In genomic region chr12:11863988-11864387, GRCh38 we compare ENCODE assay signal across 11 cellular contexts.
DNase-seq lines count a peak whose midpoint lies in the region; ATAC-seq lines count a peak whose summit lies in the region.
"Had no signal": no experiment of that assay in that cellular context is flagged by ENCODE, and none has a peak within 500 bp of the region (broad histone marks: within the 10 kb centered on the region; RNA-seq: fewer than 3 reads in every experiment).

No MANE protein-coding gene starts in this region.

- peaks cover 8% of the 10 kb centered on the region for H3K9me3 Mint-ChIP-seq in stimulated activated memory B cell treated with anti-CD40 and anti-IgM and Interleukin-4, amounts not matched to agents 10 μg/mL and 1 μg/mL and 100 μg/mL, for 72 hours

- peaks cover 28% of the 10 kb centered on the region for H3K4me1 Mint-ChIP-seq in stimulated activated memory B cell treated with anti-CD40 and anti-IgM and Interleukin-4, amounts not matched to agents 10 μg/mL and 1 μg/mL and 100 μg/mL, for 72 hours

- H3K27me3 Mint-ChIP-seq in stimulated activated memory B cell treated with anti-CD40 and anti-IgM and Interleukin-4, amounts not matched to agents 10 μg/mL and 1 μg/mL and 100 μg/mL, for 72 hours = no peaks in the 10 kb centered on the region

- peaks cover 91% of the 10 kb centered on the region for H3K36me3 Mint-ChIP-seq in stimulated activated memory B cell treated with anti-CD40 and anti-IgM and Interleukin-4, amounts not matched to agents 10 μg/mL and 1 μg/mL and 100 μg/mL, for 72 hours

- DNase-seq in KBM-7 (peak; percentile 58), lung microvascular endothelial cell (ENCODE audit: low read depth in 2 of 2) (peak; percentile 17 to 89), anterior cingulate cortex (lab: John Stamatoyannopoulos, UW) (no peak), occipital lobe (lab: John Stamatoyannopoulos, UW) (no peak), nucleus accumbens (lab: John Stamatoyannopoulos, UW) (no peak)
- no peak for DNase-seq in activated naive CD4-positive, alpha-beta T cell (lab: John Stamatoyannopoulos, UW)
- DNase-seq: DMS79 treated with DMSO at 0.1 percent for 48 hours; effector memory CD4-positive, alpha-beta T cell had no signal

- no peak for ATAC-seq in stimulated activated memory B cell treated with anti-CD40 and anti-IgM and Interleukin-4, amounts not matched to agents 10 μg/mL and 1 μg/mL and 100 μg/mL, for 72 hours

- in situ Hi-C loops in KBM-7 (cut with MboI; ENCODE audit: low pct_unique_long_range_greater_than_20kb, low sequenced_read_pairs) = no loop called here

- H3K4me3 Mint-ChIP-seq in stimulated activated memory B cell treated with anti-CD40 and anti-IgM and Interleukin-4, amounts not matched to agents 10 μg/mL and 1 μg/mL and 100 μg/mL, for 72 hours = no peak overlapping the region

- peak overlapping the region; percentile 15 for H3K27ac Mint-ChIP-seq in stimulated activated memory B cell treated with anti-CD40 and anti-IgM and Interleukin-4, amounts not matched to agents 10 μg/mL and 1 μg/mL and 100 μg/mL, for 72 hours

- H3K27ac ChIP-seq in cingulate gyrus (ENCODE audit: low read depth, low read length) = peak overlapping the region; percentile 78
- H3K27ac ChIP-seq: SJSA1 had no signal

Comparison
In these comparisons a context has a peak if more than half of its experiments do, and no peak if none do; other contexts are left out.
1. DNase-seq: peak in KBM-7 (single experiment) and lung microvascular endothelial cell (2 of 2); none in anterior cingulate cortex (0 of 58), occipital lobe (single experiment), nucleus accumbens (0 of 56) and activated naive CD4-positive, alpha-beta T cell (0 of 4).